In the genomic region with DNA sequence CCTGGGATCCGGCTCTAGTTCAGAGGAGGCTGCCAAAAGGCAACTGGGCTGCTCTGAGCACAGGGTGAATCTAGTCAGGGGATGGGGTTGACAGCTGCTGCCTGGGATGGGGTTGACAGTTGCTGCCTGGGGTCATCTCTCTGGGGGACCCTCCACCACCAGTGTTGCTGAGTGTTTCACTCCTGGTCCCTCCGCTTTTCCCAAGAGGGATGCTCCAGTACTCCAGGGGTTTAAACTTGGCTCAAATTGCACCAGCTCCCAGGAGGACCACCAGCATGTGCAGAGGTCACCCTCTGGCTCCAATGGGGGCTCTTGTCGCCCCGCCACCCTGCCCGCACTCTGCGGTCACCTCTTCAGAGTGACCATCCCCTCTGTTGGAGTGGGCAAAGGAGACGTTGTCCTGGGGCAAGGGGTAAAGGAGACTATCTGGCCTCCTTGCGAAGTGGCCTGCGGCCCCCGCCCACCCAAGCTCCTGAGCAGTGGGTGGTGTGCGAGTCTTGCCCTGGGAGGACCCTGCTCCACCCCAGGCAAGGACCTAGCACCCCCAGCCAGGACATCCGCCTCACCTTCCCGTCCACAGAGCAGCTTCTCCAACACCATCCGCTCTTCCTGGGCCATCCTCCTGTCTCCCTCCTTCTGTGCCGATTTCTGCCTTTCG, we compare ENCODE assay signal across 29 cellular contexts. TPM values are rescaled to one million over a fixed set of nuclear protein-coding genes. Genes with fewer than 3 reads are reported as not detected.
DNase-seq lines count a peak whose midpoint lies in the region; ATAC-seq, FAIRE-seq and TF ChIP-seq lines count a peak whose summit lies in the region.
"Had no signal": no experiment of that assay in that cellular context is flagged by ENCODE, and none has a peak within 500 bp of the region (broad histone marks: within the 10 kb centered on the region; RNA-seq: fewer than 3 reads in every experiment).

No MANE protein-coding gene starts in this region.

- intact Hi-C loops in right cardiac atrium (cut with DNase I): no loop called here
- intact Hi-C loops in Right ventricle myocardium superior (cut with DNase I): no loop called here
- intact Hi-C loops in kidney (cut with DNase I): no loop called here

- DNase-seq in right cardiac atrium (peak in 2 of 3 donors; percentile 21 to 43), Right ventricle myocardium superior (no peak), RWPE1 (ENCODE audit: low spot score) (no peak), kidney (peak; percentile 52), amygdala (lab: John Stamatoyannopoulos, UW) (no peak)
- DNase-seq in activated CD4-positive, alpha-beta memory T cell treated with anti-CD3 and anti-CD28 coated beads, Interleukin-2, amount 10 ng/mL, durations not matched to agents 7 days and 5 days: no peak
- DNase-seq: AML-193; Calu3; CD8-positive, alpha-beta memory T cell; DMS79 treated with DMSO at 0.1 percent for 48 hours; GF-D8; H7; Karpas-422; NCI-H1092 treated with DMSO at 0.1 percent for 48 hours; NCI-H1436; NCI-H187; NCI-H446; NCI-H524 treated with DMSO at 0.1 percent for 48 hours; NCI-H774; NK-92 treated with Interleukin-12 subunit alpha and Interleukin-12 subunit beta, amount 100 ng/mL, for 24 hours; PC-9; SHP77 treated with DMSO at 0.1 percent for 48 hours had no signal

- no peaks in the 10 kb centered on the region for H3K4me1 ChIP-seq in right cardiac atrium (ENCODE audit: control insufficient read depth, insufficient read depth, low read length)
- no peaks in the 10 kb centered on the region for H3K4me1 ChIP-seq in kidney (ENCODE audit: control insufficient read depth in 1 of 2, insufficient read depth in 1 of 2, low read depth in 1 of 2, low read length in 2 of 2)

- no peak for FAIRE-seq in kidney (lab: Jason Lieb, UNC)
- FAIRE-seq: A549, GM12891, GM19239, HepG2 had no signal

- H3K36me3 Mint-ChIP-seq in stimulated activated memory B cell treated with anti-CD40 and anti-IgM and Interleukin-4, amounts not matched to agents 10 μg/mL and 1 μg/mL and 100 μg/mL, for 72 hours: no peaks in the 10 kb centered on the region
- no peaks in the 10 kb centered on the region for H3K36me3 Mint-ChIP-seq in activated CD4-positive, alpha-beta memory T cell treated with anti-CD3 and anti-CD28 coated beads, Interleukin-2, amount 10 ng/mL, durations not matched to agents 7 days and 5 days (ENCODE audit: low read depth)
- H3K36me3 Mint-ChIP-seq: CD14-positive monocyte; CD8-positive, alpha-beta memory T cell had no signal

- WGBS in right cardiac atrium: 95% methylated on average over 16 of the region's 16 CpGs

- H3K27ac ChIP-seq in right cardiac atrium (ENCODE audit: low read length) (no peak overlapping the region), RWPE1 (peak overlapping the region; percentile 90), kidney (ENCODE audit: low read depth in 2 of 2, low read length in 2 of 2) (no peak overlapping the region)

- H3K4me3 Mint-ChIP-seq in stimulated activated memory B cell treated with anti-CD40 and anti-IgM and Interleukin-4, amounts not matched to agents 10 μg/mL and 1 μg/mL and 100 μg/mL, for 72 hours: no peak overlapping the region
- H3K4me3 Mint-ChIP-seq in activated CD4-positive, alpha-beta memory T cell treated with anti-CD3 and anti-CD28 coated beads, Interleukin-2, amount 10 ng/mL, durations not matched to agents 7 days and 5 days: no peak overlapping the region
- H3K4me3 Mint-ChIP-seq: CD14-positive monocyte; CD8-positive, alpha-beta memory T cell had no signal

- no peaks in the 10 kb centered on the region for H3K9me3 ChIP-seq in right cardiac atrium (ENCODE audit: control insufficient read depth, low read length)
- no peaks in the 10 kb centered on the region for H3K9me3 ChIP-seq in kidney (ENCODE audit: control insufficient read depth in 1 of 2, low read length in 2 of 2)
- H3K9me3 ChIP-seq: A549 had no signal

- H3K4me1 Mint-ChIP-seq in stimulated activated memory B cell treated with anti-CD40 and anti-IgM and Interleukin-4, amounts not matched to agents 10 μg/mL and 1 μg/mL and 100 μg/mL, for 72 hours: peaks cover 51% of the 10 kb centered on the region
- no peaks in the 10 kb centered on the region for H3K4me1 Mint-ChIP-seq in activated CD4-positive, alpha-beta memory T cell treated with anti-CD3 and anti-CD28 coated beads, Interleukin-2, amount 10 ng/mL, durations not matched to agents 7 days and 5 days
- H3K4me1 Mint-ChIP-seq: CD14-positive monocyte; CD8-positive, alpha-beta memory T cell had no signal

- no peak overlapping the region for H3K9ac ChIP-seq in kidney (ENCODE audit: low read length in 2 of 2)

- CTCF ChIA-PET in RWPE1 (lab: Yijun Ruan, JAX): no interaction called here
- CTCF ChIA-PET in activated CD4-positive, alpha-beta memory T cell treated with anti-CD3 and anti-CD28 coated beads, Interleukin-2, amount 10 ng/mL, durations not matched to agents 7 days and 5 days (lab: Charles Lee): no interaction called here

- no peaks in the 10 kb centered on the region for H3K36me3 ChIP-seq in kidney (ENCODE audit: control insufficient read depth in 1 of 2, insufficient read depth in 2 of 2, low read length in 2 of 2)

- no peaks in the 10 kb centered on the region for H3K27me3 ChIP-seq in right cardiac atrium (ENCODE audit: control insufficient read depth, insufficient read depth)

- POLR2A ChIA-PET in RWPE1 (lab: Yijun Ruan, JAX; ENCODE audit: low non-redundant PET): no interaction called here
- POLR2A ChIA-PET in activated CD4-positive, alpha-beta memory T cell treated with anti-CD3 and anti-CD28 coated beads, Interleukin-2, amount 10 ng/mL, durations not matched to agents 7 days and 5 days (lab: Charles Lee): no interaction called here

- no peaks in the 10 kb centered on the region for H3K27me3 Mint-ChIP-seq in stimulated activated memory B cell treated with anti-CD40 and anti-IgM and Interleukin-4, amounts not matched to agents 10 μg/mL and 1 μg/mL and 100 μg/mL, for 72 hours
- peaks cover 3% of the 10 kb centered on the region for H3K27me3 Mint-ChIP-seq in activated CD4-positive, alpha-beta memory T cell treated with anti-CD3 and anti-CD28 coated beads, Interleukin-2, amount 10 ng/mL, durations not matched to agents 7 days and 5 days
- H3K27me3 Mint-ChIP-seq: CD8-positive, alpha-beta memory T cell had no signal

- TF ChIP-seq CTCF in RWPE1 (conservative IDR thresholded peaks at IDR 0.05; ENCODE audit: low read depth) (no peak), kidney (IDR thresholded peaks at IDR 0.05; ENCODE audit: borderline replicate concordance, extremely low read depth, insufficient read depth) (no peak)

- H3K27ac Mint-ChIP-seq in stimulated activated memory B cell treated with anti-CD40 and anti-IgM and Interleukin-4, amounts not matched to agents 10 μg/mL and 1 μg/mL and 100 μg/mL, for 72 hours: peak overlapping the region; percentile 19
- H3K27ac Mint-ChIP-seq in activated CD4-positive, alpha-beta memory T cell treated with anti-CD3 and anti-CD28 coated beads, Interleukin-2, amount 10 ng/mL, durations not matched to agents 7 days and 5 days: no peak overlapping the region

- no peaks in the 10 kb centered on the region for H3K9me3 Mint-ChIP-seq in stimulated activated memory B cell treated with anti-CD40 and anti-IgM and Interleukin-4, amounts not matched to agents 10 μg/mL and 1 μg/mL and 100 μg/mL, for 72 hours
- no peaks in the 10 kb centered on the region for H3K9me3 Mint-ChIP-seq in activated CD4-positive, alpha-beta memory T cell treated with anti-CD3 and anti-CD28 coated beads, Interleukin-2, amount 10 ng/mL, durations not matched to agents 7 days and 5 days
- H3K9me3 Mint-ChIP-seq: CD14-positive monocyte; CD8-positive, alpha-beta memory T cell had no signal

- no peak for ATAC-seq in right cardiac atrium
- no peak for ATAC-seq in Right ventricle myocardium superior (ENCODE audit: poor library complexity)
- ATAC-seq in stimulated activated memory B cell treated with anti-CD40 and anti-IgM and Interleukin-4, amounts not matched to agents 10 μg/mL and 1 μg/mL and 100 μg/mL, for 72 hours: no peak
- ATAC-seq in GM18909 (IDR thresholded peaks at IDR 0.05; ENCODE audit: poor library complexity, unreplicated experiment): no peak
- ATAC-seq: A549, HepG2 had no signal

- no peak overlapping the region for H3K4me3 ChIP-seq in right cardiac atrium (ENCODE audit: low read length)
- H3K4me3 ChIP-seq in kidney (ENCODE audit: low read length in 2 of 2): no peak overlapping the region
- H3K4me3 ChIP-seq: A549, PC-9 had no signal

RNA-seq across cellular contexts. Expression of gene SIK1, which starts 52.6 kb away (rescaled TPM):
- 10 to 100 TPM; 13.0 to 63.9 (median 19.4) TPM for total RNA-seq in right cardiac atrium
- polyA plus RNA-seq in right cardiac atrium: 7.7 TPM
- total RNA-seq in Right ventricle myocardium superior: 7.7 TPM
- total RNA-seq in kidney: 24.9 TPM
- polyA plus RNA-seq in kidney (ENCODE audit: insufficient read depth, low read depth, low replicate concordance): 3.4 TPM
- total RNA-seq in activated CD4-positive, alpha-beta memory T cell treated with anti-CD3 and anti-CD28 coated beads, Interleukin-2, amount 10 ng/mL, durations not matched to agents 7 days and 5 days: 1 to 10 TPM; 3.4 to 4.6 TPM

Comparison
In these comparisons a context has a peak if more than half of its experiments do, and no peak if none do; other contexts are left out.
1. DNase-seq: peak in right cardiac atrium (2 of 3) and kidney (single experiment); none in Right ventricle myocardium superior (single experiment), RWPE1 (single experiment), amygdala (0 of 56) and activated CD4-positive, alpha-beta memory T cell treated with anti-CD3 and anti-CD28 coated beads, Interleukin-2, amount 10 ng/mL, durations not matched to agents 7 days and 5 days (single experiment).